In genomic region chr16:58684354-58685083, GRCh38 we compare ENCODE assay signal across 1 cellular context.
TF ChIP-seq lines count a peak whose summit lies in the region.

TSS of gene SLC38A7 (minus strand) at chr16:58684770. CDS start at chr16:58680126, 4,644 bp downstream.

TF ChIP-seq in K562, 482 proteins besides CTCF, POLR2A, EP300 and RAD21 (continued from another document and continues in another):
- TF ChIP-seq ARID4B (CRISPR knock-in tag; IDR thresholded peaks at IDR 0.05) (peak; percentile 93), HIVEP1 (CRISPR knock-in tag; IDR thresholded peaks at IDR 0.05) (no peak), RBM22 (IDR thresholded peaks at IDR 0.05; ENCODE audit: low read depth, low read length, poor library complexity, severe bottlenecking) (no peak), SUPT5H (IDR thresholded peaks at IDR 0.05) (peak; percentile 50; the same call in 1 of the 2 replicates), PKNOX1 (IDR thresholded peaks at IDR 0.05) (no peak), RFX5 (IDR thresholded peaks at IDR 0.05; ENCODE audit: low read depth, low read length) (no peak), BRCA1 (IDR thresholded peaks at IDR 0.05) (no peak), BRCA1 (CRISPR knock-in tag; IDR thresholded peaks at IDR 0.05) (no peak), HDAC6 (IDR thresholded peaks at IDR 0.05; ENCODE audit: low read depth, low read length) (no peak), HOMEZ (CRISPR knock-in tag; IDR thresholded peaks at IDR 0.05) (no peak), RHOXF2B (CRISPR knock-in tag; conservative IDR thresholded peaks at IDR 0.05) (no peak), ZNF197 (CRISPR knock-in tag; IDR thresholded peaks at IDR 0.05; ENCODE audit: low read depth) (0 out of 2 replicates have a peak, but pooled peaks have one; percentile 58), DLX4 (CRISPR knock-in tag; IDR thresholded peaks at IDR 0.05) (no peak), TCF7 (IDR thresholded peaks at IDR 0.05; ENCODE audit: borderline replicate concordance) (no peak), ZNF766 (CRISPR knock-in tag; conservative IDR thresholded peaks at IDR 0.05) (no peak), CHD4 (IDR thresholded peaks at IDR 0.05; ENCODE audit: insufficient read depth, insufficient replicate concordance, low read depth, low read length, poor library complexity, severe bottlenecking) (no peak), E2F5 (CRISPR knock-in tag; IDR thresholded peaks at IDR 0.05) (no peak), ZNF444 (CRISPR knock-in tag; IDR thresholded peaks at IDR 0.05) (no peak), ZNF449 (CRISPR knock-in tag; IDR thresholded peaks at IDR 0.05) (no peak), ZNF507 (tag; conservative IDR thresholded peaks at IDR 0.05) (no peak), PHF21A (IDR thresholded peaks at IDR 0.05; ENCODE audit: borderline replicate concordance, low read depth) (no peak), IFI16 (CRISPR knock-in tag; IDR thresholded peaks at IDR 0.05) (no peak), MAFF (IDR thresholded peaks at IDR 0.05; ENCODE audit: low read length) (no peak), KAT7 (CRISPR knock-in tag; IDR thresholded peaks at IDR 0.05; ENCODE audit: borderline replicate concordance) (no peak), ZBTB49 (CRISPR knock-in tag; IDR thresholded peaks at IDR 0.05; ENCODE audit: borderline replicate concordance) (no peak), ZNF165 (CRISPR knock-in tag; IDR thresholded peaks at IDR 0.05; ENCODE audit: borderline replicate concordance) (no peak), BCOR (IDR thresholded peaks at IDR 0.05) (no peak), GTF2B (IDR thresholded peaks at IDR 0.05; ENCODE audit: extremely low read depth, insufficient read length) (no peak), BHLHE40 (IDR thresholded peaks at IDR 0.05; ENCODE audit: low read length) (peak; percentile 98), HDAC3 (IDR thresholded peaks at IDR 0.05; ENCODE audit: borderline replicate concordance, partially characterized antibody) (no peak), ZNF134 (CRISPR knock-in tag; conservative IDR thresholded peaks at IDR 0.05) (no peak), STAT5B (CRISPR knock-in tag; IDR thresholded peaks at IDR 0.05) (no peak), ZNF395 (CRISPR knock-in tag; IDR thresholded peaks at IDR 0.05) (peak; percentile 79; the same call in 1 of the 2 replicates), ELF1 (tag; IDR thresholded peaks at IDR 0.05) (peak; percentile 30; the same call in 1 of the 2 replicates), HMG20A (CRISPR knock-in tag; conservative IDR thresholded peaks at IDR 0.05) (no peak), ESRRB (CRISPR knock-in tag; IDR thresholded peaks at IDR 0.05; ENCODE audit: borderline replicate concordance) (no peak), ETV1 (tag; conservative IDR thresholded peaks at IDR 0.05; ENCODE audit: low read depth) (no peak), NR4A1 (CRISPR knock-in tag; IDR thresholded peaks at IDR 0.05) (no peak), NR4A1 (tag; IDR thresholded peaks at IDR 0.05) (no peak), ZNF512 (tag; IDR thresholded peaks at IDR 0.05) (no peak), LCOR (CRISPR knock-in tag; IDR thresholded peaks at IDR 0.05) (no peak), ZBTB8A (IDR thresholded peaks at IDR 0.05; ENCODE audit: partially characterized antibody) (no peak), TOE1 (IDR thresholded peaks at IDR 0.05; ENCODE audit: borderline replicate concordance) (peak; percentile 95), TOE1 (CRISPR knock-in tag; IDR thresholded peaks at IDR 0.05; ENCODE audit: borderline replicate concordance, low read depth) (no peak), RB1 (IDR thresholded peaks at IDR 0.05; ENCODE audit: low read depth) (peak; percentile 62; the same call in 1 of the 2 replicates), NFYB (IDR thresholded peaks at IDR 0.05; ENCODE audit: extremely low read depth, insufficient read length) (no peak), GATA2 (CRISPR knock-in tag; IDR thresholded peaks at IDR 0.05) (no peak), CHD1 (IDR thresholded peaks at IDR 0.05; ENCODE audit: low read length) (no peak), THAP7 (CRISPR knock-in tag; IDR thresholded peaks at IDR 0.05) (no peak), KDM1A (IDR thresholded peaks at IDR 0.05) (no peak)
